Comparison of ENCODE assay signal across 2 cellular contexts in the genomic region with DNA sequence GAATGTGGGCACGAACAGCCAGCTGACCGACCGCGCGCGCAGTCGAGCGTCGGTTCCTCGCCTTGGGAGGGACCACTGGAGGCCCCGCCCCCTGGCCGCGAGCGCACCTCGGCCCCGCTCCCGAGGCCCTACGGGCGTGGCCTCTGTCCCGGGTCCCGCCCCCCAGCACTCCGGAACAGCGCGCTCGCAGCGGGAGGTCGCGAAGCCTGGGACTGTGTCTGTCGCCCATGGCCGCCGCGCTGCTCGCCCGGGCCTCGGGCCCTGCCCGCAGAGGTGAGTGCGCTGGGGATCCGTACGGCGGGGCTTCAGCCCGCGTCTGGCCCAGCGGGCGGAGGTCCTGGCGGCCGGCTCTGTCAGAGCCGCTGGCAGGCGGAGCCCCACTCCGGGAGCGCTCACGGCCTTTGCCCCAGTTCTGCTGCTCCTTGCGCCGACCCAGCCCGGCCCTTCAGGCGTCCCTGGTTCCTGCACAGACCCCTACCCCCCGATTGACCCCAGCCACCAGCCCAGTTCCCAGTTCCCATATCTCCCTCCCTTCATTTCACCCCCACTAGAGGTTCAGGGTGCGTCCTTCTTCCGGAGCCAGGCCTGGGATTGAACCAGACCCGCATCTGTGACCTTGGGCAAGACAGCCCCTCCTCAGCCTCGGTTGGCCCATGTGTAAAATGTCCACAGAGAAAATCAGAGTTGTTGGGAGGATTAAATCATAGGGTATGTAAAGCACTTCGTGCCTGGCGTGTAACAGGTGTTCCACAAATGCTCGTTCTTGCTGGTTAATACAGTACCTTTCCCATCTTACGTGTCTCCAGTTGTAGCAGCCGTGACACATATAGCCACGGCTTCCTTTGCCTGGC.
A peak's percentile ranks its signal among the peaks of the same experiment; 100 is the strongest.
TF ChIP-seq lines count a peak whose summit lies in the region.

A gene with protein sequence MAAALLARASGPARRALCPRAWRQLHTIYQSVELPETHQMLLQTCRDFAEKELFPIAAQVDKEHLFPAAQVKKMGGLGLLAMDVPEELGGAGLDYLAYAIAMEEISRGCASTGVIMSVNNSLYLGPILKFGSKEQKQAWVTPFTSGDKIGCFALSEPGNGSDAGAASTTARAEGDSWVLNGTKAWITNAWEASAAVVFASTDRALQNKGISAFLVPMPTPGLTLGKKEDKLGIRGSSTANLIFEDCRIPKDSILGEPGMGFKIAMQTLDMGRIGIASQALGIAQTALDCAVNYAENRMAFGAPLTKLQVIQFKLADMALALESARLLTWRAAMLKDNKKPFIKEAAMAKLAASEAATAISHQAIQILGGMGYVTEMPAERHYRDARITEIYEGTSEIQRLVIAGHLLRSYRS (plus strand): TSS at position 168 of the 851 bp plus-strand sequence. CDS start 60 bp downstream, at position 228.

TF ChIP-seq in HEK293, 187 proteins besides CTCF, POLR2A, EP300 and RAD21 (continued from another document and continues in another):
- TF ChIP-seq ZNF768 (tag by site-specific recombination; IDR thresholded peaks at IDR 0.05) (no peak), ZNF658 (tag by site-specific recombination; IDR thresholded peaks at IDR 0.05) (no peak), ZSCAN18 (tag by site-specific recombination; IDR thresholded peaks at IDR 0.05) (no peak), ZNF274 (IDR thresholded peaks at IDR 0.05; ENCODE audit: low read length) (no peak), ZNF274 (tag by site-specific recombination; IDR thresholded peaks at IDR 0.05; ENCODE audit: borderline replicate concordance) (no peak), ZFP37 (tag by site-specific recombination; IDR thresholded peaks at IDR 0.05) (no peak), ZNF670 (tag by site-specific recombination; IDR thresholded peaks at IDR 0.05; ENCODE audit: low read depth) (no peak), KLF16 (tag by site-specific recombination; IDR thresholded peaks at IDR 0.05) (peak; percentile 55; the same call in 1 of the 2 replicates), ZEB2 (tag by site-specific recombination; IDR thresholded peaks at IDR 0.05) (peak; percentile 76), ZNF366 (tag by site-specific recombination; conservative IDR thresholded peaks at IDR 0.05) (no peak), ZNF791 (tag by site-specific recombination; IDR thresholded peaks at IDR 0.05) (no peak), ZBTB48 (tag by site-specific recombination; IDR thresholded peaks at IDR 0.05) (peak; percentile 31; the same call in 1 of the 2 replicates), HOXD13 (CRISPR knock-in tag; IDR thresholded peaks at IDR 0.05; ENCODE audit: borderline replicate concordance) (no peak), ZNF558 (tag by site-specific recombination; IDR thresholded peaks at IDR 0.05) (no peak), ZBTB7A (tag by site-specific recombination; IDR thresholded peaks at IDR 0.05; ENCODE audit: low read depth) (no peak; the same call in 1 of the 2 replicates), TCF7L2 (IDR thresholded peaks at IDR 0.05; ENCODE audit: borderline replicate concordance, low read depth, low read length) (no peak), ZNF175 (tag by site-specific recombination; IDR thresholded peaks at IDR 0.05) (no peak), OVOL3 (tag by site-specific recombination; IDR thresholded peaks at IDR 0.05) (no peak), ZNF600 (tag by site-specific recombination; IDR thresholded peaks at IDR 0.05) (peak; percentile 97), ZNF654 (tag by site-specific recombination; IDR thresholded peaks at IDR 0.05; ENCODE audit: low read depth) (no peak; the same call in 1 of the 2 replicates)
- TF ChIP-seq, protein P1, sequence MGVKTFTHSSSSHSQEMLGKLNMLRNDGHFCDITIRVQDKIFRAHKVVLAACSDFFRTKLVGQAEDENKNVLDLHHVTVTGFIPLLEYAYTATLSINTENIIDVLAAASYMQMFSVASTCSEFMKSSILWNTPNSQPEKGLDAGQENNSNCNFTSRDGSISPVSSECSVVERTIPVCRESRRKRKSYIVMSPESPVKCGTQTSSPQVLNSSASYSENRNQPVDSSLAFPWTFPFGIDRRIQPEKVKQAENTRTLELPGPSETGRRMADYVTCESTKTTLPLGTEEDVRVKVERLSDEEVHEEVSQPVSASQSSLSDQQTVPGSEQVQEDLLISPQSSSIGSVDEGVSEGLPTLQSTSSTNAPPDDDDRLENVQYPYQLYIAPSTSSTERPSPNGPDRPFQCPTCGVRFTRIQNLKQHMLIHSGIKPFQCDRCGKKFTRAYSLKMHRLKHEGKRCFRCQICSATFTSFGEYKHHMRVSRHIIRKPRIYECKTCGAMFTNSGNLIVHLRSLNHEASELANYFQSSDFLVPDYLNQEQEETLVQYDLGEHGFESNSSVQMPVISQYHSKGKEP (tag by site-specific recombination; IDR thresholded peaks at IDR 0.05), result no peak
- TF ChIP-seq, protein P2, sequence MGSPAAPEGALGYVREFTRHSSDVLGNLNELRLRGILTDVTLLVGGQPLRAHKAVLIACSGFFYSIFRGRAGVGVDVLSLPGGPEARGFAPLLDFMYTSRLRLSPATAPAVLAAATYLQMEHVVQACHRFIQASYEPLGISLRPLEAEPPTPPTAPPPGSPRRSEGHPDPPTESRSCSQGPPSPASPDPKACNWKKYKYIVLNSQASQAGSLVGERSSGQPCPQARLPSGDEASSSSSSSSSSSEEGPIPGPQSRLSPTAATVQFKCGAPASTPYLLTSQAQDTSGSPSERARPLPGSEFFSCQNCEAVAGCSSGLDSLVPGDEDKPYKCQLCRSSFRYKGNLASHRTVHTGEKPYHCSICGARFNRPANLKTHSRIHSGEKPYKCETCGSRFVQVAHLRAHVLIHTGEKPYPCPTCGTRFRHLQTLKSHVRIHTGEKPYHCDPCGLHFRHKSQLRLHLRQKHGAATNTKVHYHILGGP (tag by site-specific recombination; IDR thresholded peaks at IDR 0.05), result no peak
- TF ChIP-seq, protein P3, sequence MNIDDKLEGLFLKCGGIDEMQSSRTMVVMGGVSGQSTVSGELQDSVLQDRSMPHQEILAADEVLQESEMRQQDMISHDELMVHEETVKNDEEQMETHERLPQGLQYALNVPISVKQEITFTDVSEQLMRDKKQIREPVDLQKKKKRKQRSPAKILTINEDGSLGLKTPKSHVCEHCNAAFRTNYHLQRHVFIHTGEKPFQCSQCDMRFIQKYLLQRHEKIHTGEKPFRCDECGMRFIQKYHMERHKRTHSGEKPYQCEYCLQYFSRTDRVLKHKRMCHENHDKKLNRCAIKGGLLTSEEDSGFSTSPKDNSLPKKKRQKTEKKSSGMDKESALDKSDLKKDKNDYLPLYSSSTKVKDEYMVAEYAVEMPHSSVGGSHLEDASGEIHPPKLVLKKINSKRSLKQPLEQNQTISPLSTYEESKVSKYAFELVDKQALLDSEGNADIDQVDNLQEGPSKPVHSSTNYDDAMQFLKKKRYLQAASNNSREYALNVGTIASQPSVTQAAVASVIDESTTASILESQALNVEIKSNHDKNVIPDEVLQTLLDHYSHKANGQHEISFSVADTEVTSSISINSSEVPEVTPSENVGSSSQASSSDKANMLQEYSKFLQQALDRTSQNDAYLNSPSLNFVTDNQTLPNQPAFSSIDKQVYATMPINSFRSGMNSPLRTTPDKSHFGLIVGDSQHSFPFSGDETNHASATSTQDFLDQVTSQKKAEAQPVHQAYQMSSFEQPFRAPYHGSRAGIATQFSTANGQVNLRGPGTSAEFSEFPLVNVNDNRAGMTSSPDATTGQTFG (tag by site-specific recombination; IDR thresholded peaks at IDR 0.05; ENCODE audit: borderline replicate concordance), result no peak

TF ChIP-seq in SK-N-SH treated with all-trans-retinoic acid at 6 μM for 48 hours, 23 proteins besides CTCF, POLR2A, EP300 and RAD21 (continued from another document):
- TF ChIP-seq, protein P4, sequence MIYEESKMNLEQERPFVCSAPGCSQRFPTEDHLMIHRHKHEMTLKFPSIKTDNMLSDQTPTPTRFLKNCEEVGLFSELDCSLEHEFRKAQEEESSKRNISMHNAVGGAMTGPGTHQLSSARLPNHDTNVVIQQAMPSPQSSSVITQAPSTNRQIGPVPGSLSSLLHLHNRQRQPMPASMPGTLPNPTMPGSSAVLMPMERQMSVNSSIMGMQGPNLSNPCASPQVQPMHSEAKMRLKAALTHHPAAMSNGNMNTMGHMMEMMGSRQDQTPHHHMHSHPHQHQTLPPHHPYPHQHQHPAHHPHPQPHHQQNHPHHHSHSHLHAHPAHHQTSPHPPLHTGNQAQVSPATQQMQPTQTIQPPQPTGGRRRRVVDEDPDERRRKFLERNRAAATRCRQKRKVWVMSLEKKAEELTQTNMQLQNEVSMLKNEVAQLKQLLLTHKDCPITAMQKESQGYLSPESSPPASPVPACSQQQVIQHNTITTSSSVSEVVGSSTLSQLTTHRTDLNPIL (CRISPR knock-in tag; IDR thresholded peaks at IDR 0.05; ENCODE audit: low read depth), result no peak
- no peak for TF ChIP-seq ZC3H10 (CRISPR knock-in tag; IDR thresholded peaks at IDR 0.05)
- TF ChIP-seq TOX (CRISPR knock-in tag; IDR thresholded peaks at IDR 0.05; ENCODE audit: borderline replicate concordance), result no peak
- no peak for TF ChIP-seq CSRNP3 (CRISPR knock-in tag; IDR thresholded peaks at IDR 0.05)
- TF ChIP-seq TSHZ2 (CRISPR knock-in tag; IDR thresholded peaks at IDR 0.05), result no peak
- TF ChIP-seq ZNF8 (CRISPR knock-in tag; IDR thresholded peaks at IDR 0.05), result no peak
- TF ChIP-seq GLIS3 (CRISPR knock-in tag; IDR thresholded peaks at IDR 0.05), result no peak
- TF ChIP-seq ARNTL (CRISPR knock-in tag; IDR thresholded peaks at IDR 0.05; ENCODE audit: borderline replicate concordance, low read depth), result no peak
- TF ChIP-seq PPARA (CRISPR knock-in tag; IDR thresholded peaks at IDR 0.05; ENCODE audit: borderline replicate concordance), result no peak
- TF ChIP-seq ZNF565 (CRISPR knock-in tag; conservative IDR thresholded peaks at IDR 0.05; ENCODE audit: low read depth), result no peak
- TF ChIP-seq ZNF70 (CRISPR knock-in tag; IDR thresholded peaks at IDR 0.05), result no peak
